20 cellular contexts compared by ENCODE assay signal in genomic region chr4:99208719-99209075, GRCh38. TPM values are rescaled to one million over a fixed set of nuclear protein-coding genes. Genes with fewer than 3 reads are reported as not detected.
DNase-seq lines count a peak whose midpoint lies in the region; ATAC-seq, FAIRE-seq and TF ChIP-seq lines count a peak whose summit lies in the region.
"Had no signal": no experiment of that assay in that cellular context is flagged by ENCODE, and none has a peak within 500 bp of the region (broad histone marks: within the 10 kb centered on the region; RNA-seq: fewer than 3 reads in every experiment).

No MANE protein-coding gene starts in this region.

- no peaks in the 10 kb centered on the region for H3K79me1 ChIP-seq in H1 (ENCODE audit: low read depth, low read length)

- no peak overlapping the region; the same call in 1 of the 2 replicates for H3K18ac ChIP-seq in H1 (ENCODE audit: extremely low read depth, low read length)

- H3K27ac Mint-ChIP-seq in nephron, result peak overlapping the region; percentile 89 to 95 (median 95)
- H3K27ac Mint-ChIP-seq: HFFc6 had no signal

- no peak for ATAC-seq in HG02981 (IDR thresholded peaks at IDR 0.05; ENCODE audit: unreplicated experiment)

- H2AFZ ChIP-seq in H1 (ENCODE audit: low read length), result no peak overlapping the region

- no peak overlapping the region for H2BK15ac ChIP-seq in H1 (ENCODE audit: low read length)

- H3K4ac ChIP-seq in H1 (replicated peaks; ENCODE audit: insufficient read length, low read depth, low read length), result no peak overlapping the region

- H3K14ac ChIP-seq in H1 (ENCODE audit: insufficient read length), result no peak overlapping the region

- H2BK120ac ChIP-seq in H1 (replicated peaks; ENCODE audit: low read depth, low read length), result no peak overlapping the region

- H3K27ac ChIP-seq in H1 (ENCODE audit: low read depth, low read length) (no peak overlapping the region), urinary bladder (ENCODE audit: low read depth) (peak overlapping the region; percentile 3)
- H3K27ac ChIP-seq: C4-2B had no signal

- peaks cover 8% of the 10 kb centered on the region for H3K36me3 Mint-ChIP-seq in nephron (ENCODE audit: low read depth)

- peaks cover 0 to 7% (median 4%) of the 10 kb centered on the region in 4 experiments; a peak in 2 of 7 replicates for H3K4me1 ChIP-seq in H1 (replicated peaks in 1 of 4; ENCODE audit: control insufficient read depth in 3 of 4, insufficient read depth in 4 of 4, low read length in 3 of 4)
- H3K4me1 ChIP-seq in urinary bladder (ENCODE audit: insufficient read depth), result no peaks in the 10 kb centered on the region

- peak; percentile 28 for FAIRE-seq in H1 (lab: Jason Lieb, UNC)
- FAIRE-seq: GM12892 had no signal

- H3K27me3 ChIP-seq in H1 (replicated peaks in 1 of 4; ENCODE audit: control insufficient read depth in 3 of 4, extremely low read depth in 1 of 4, insufficient read depth in 3 of 4, low read length in 3 of 4), result peaks cover 0 to 1% (median 0%) of the 10 kb centered on the region in 4 experiments; a peak in 1 of 7 replicates
- H3K27me3 ChIP-seq: MG63 had no signal

- H3K9me3 ChIP-seq in H1 (ENCODE audit: insufficient read depth in 2 of 2, low read depth in 1 of 2, low read length in 1 of 2), result no peaks in the 10 kb centered on the region
- H3K9me3 ChIP-seq: MG63 had no signal

- H4K91ac ChIP-seq in H1 (replicated peaks; ENCODE audit: insufficient read length, low read length), result no peak overlapping the region

- no peak for TF ChIP-seq RAD21 in H1 (IDR thresholded peaks at IDR 0.05 in 1 of 2, conservative IDR thresholded peaks at IDR 0.05 in 1 of 2; ENCODE audit: low read depth in 2 of 2, low read length in 2 of 2)

- no peak overlapping the region for H3K56ac ChIP-seq in H1 (replicated peaks; ENCODE audit: insufficient read length, low read depth, low read length)

- WGBS in H1 (ENCODE audit: extremely low coverage in 1 of 2, insufficient coverage in 1 of 2, insufficient read length in 1 of 2, insufficient replicate concordance in 2 of 2, low coverage in 1 of 2, low lambda C conversion rate in 2 of 2, missing lambda C conversion rate in 1 of 2), 2 experiments, result 97% methylated on average over 2 of the region's 2 CpGs; no CpG with 5 or more reads in 1 of the 2 experiments
- 75% methylated on average over 2 of the region's 2 CpGs for WGBS in urinary bladder

- no peak overlapping the region for H4K5ac ChIP-seq in H1 (ENCODE audit: insufficient read length, low read depth, low read length)

- H2BK20ac ChIP-seq in H1 (ENCODE audit: low read length), result no peak overlapping the region

- no peaks in the 10 kb centered on the region for H3K23me2 ChIP-seq in H1 (ENCODE audit: low read depth, low read length)

- H3K4me3 Mint-ChIP-seq in nephron, result no peak overlapping the region
- H3K4me3 Mint-ChIP-seq: HFFc6 had no signal

- no peaks in the 10 kb centered on the region for H3K36me3 ChIP-seq in H1 (ENCODE audit: control insufficient read depth in 2 of 4, insufficient read depth in 4 of 4, low read length in 3 of 4)
- H3K36me3 ChIP-seq in urinary bladder (ENCODE audit: insufficient read depth), result no peaks in the 10 kb centered on the region
- H3K36me3 ChIP-seq: MG63 had no signal

- DNase-seq in NCI-H69 (lab: John Stamatoyannopoulos, UW), result peak; percentile 0
- no peak for DNase-seq in H1 (ENCODE audit: low read depth in 1 of 2, low spot score in 2 of 2)
- DNase-seq in activated CD4-positive, alpha-beta T cell treated with anti-CD3 and anti-CD28 coated beads, Interleukin-2, amount 50 U/mL, for 48 hours, result no peak
- DNase-seq in GM10266 (ENCODE audit: extremely low spot score), result no peak
- no peak for DNase-seq in NCI-H345 treated with DMSO at 0.1 percent for 48 hours (lab: John Stamatoyannopoulos, UW; ENCODE audit: unreplicated experiment)
- DNase-seq: DMS 273 treated with DMSO at 0.1 percent for 48 hours, GDM1, GOT3, HFFc6, Karpas-422, MG63, NCI-H1092, NCI-H2081 treated with DMSO at 0.1 percent for 48 hours, NCI-H446, RPMI8226 had no signal

- H3K27me3 Mint-ChIP-seq in nephron (ENCODE audit: low read depth), result no peaks in the 10 kb centered on the region

- no peak overlapping the region for H4K8ac ChIP-seq in H1 (ENCODE audit: extremely low read depth, insufficient read depth, low read length)

- no peaks in the 10 kb centered on the region for H3K79me2 ChIP-seq in H1 (ENCODE audit: control insufficient read depth in 1 of 2, insufficient read depth in 2 of 2, low read length in 2 of 2)

- no peak overlapping the region for H3K23ac ChIP-seq in H1 (ENCODE audit: insufficient read length)

- H3K4me1 Mint-ChIP-seq in nephron, result peaks cover 32% of the 10 kb centered on the region

- TF ChIP-seq POLR2A in H1 (IDR thresholded peaks at IDR 0.05; ENCODE audit: control extremely low read depth in 1 of 2, low read depth in 2 of 2, low read length in 2 of 2), result no peak

- H3K4me2 ChIP-seq in H1 (ENCODE audit: insufficient read depth in 1 of 2, low read depth in 2 of 2, low read length in 2 of 2), result no peak overlapping the region

- no peak overlapping the region for H2BK5ac ChIP-seq in H1 (ENCODE audit: low read depth, low read length)

- POLR2A ChIA-PET in H1 (lab: Charles Lee; ENCODE audit: partially characterized antibody), result interaction anchor here (0.6 kb wide), 1 partner anchor 138 kb away, joined by 3 read pairs; no protein-coding TSS in a partner anchor

- no peak overlapping the region for H2AK5ac ChIP-seq in H1 (ENCODE audit: low read depth, low read length)

- H2BK12ac ChIP-seq in H1 (ENCODE audit: low read depth, low read length), result no peak overlapping the region

- no peaks in the 10 kb centered on the region for H3K9me3 Mint-ChIP-seq in nephron
- H3K9me3 Mint-ChIP-seq: HFFc6 had no signal

- TF ChIP-seq CTCF in H1 (IDR thresholded peaks at IDR 0.05; ENCODE audit: control extremely low read depth in 1 of 3, insufficient read depth in 1 of 3, low read depth in 1 of 3, low read length in 3 of 3) (no peak), nephron (IDR thresholded peaks at IDR 0.05; ENCODE audit: unreplicated experiment in 3 of 3) (no peak), GM10266 (IDR thresholded peaks at IDR 0.05; ENCODE audit: control insufficient read depth, insufficient read depth, low read depth, missing control alignments) (no peak)

- H3K9ac ChIP-seq in H1 (replicated peaks in 1 of 4; ENCODE audit: extremely low read depth in 1 of 4, low read depth in 3 of 4, low read length in 3 of 4), result peak overlapping the region in 1 of 4 experiments; percentile 13; a peak in 1 of 7 replicates

- CTCF ChIA-PET in H1 (lab: Charles Lee; ENCODE audit: partially characterized antibody), result no interaction called here

- TF ChIP-seq EP300 in H1 (IDR thresholded peaks at IDR 0.05; ENCODE audit: borderline replicate concordance in 1 of 2, low read depth in 2 of 2, low read length in 2 of 2), result no peak

- H4K20me1 ChIP-seq in H1 (replicated peaks in 1 of 2; ENCODE audit: control insufficient read depth in 1 of 2, insufficient read depth in 2 of 2, low read length in 2 of 2), result no peaks in the 10 kb centered on the region

- H3K4me3 ChIP-seq in H1 (ENCODE audit: extremely low read depth in 1 of 4, insufficient read depth in 2 of 4, low read depth in 3 of 4, low read length in 4 of 4) (no peak overlapping the region), urinary bladder (ENCODE audit: low read depth, low read length) (no peak overlapping the region)
- H3K4me3 ChIP-seq: MG63 had no signal

TF ChIP-seq in H1, 55 proteins besides CTCF, POLR2A, EP300 and RAD21 (continues in another document):
- TF ChIP-seq SP1 (IDR thresholded peaks at IDR 0.05; ENCODE audit: low read depth, low read length), result no peak
- TF ChIP-seq KDM5A (IDR thresholded peaks at IDR 0.05; ENCODE audit: low read length), result no peak
- TF ChIP-seq CBX5 (IDR thresholded peaks at IDR 0.05; ENCODE audit: low read depth, low read length), result no peak
- TF ChIP-seq BACH1 (IDR thresholded peaks at IDR 0.05; ENCODE audit: low read length), result no peak
- TF ChIP-seq USF2 (IDR thresholded peaks at IDR 0.05; ENCODE audit: low read length), result no peak

RNA-seq across cellular contexts. Expression of gene ADH6, which starts 10.3 kb away (rescaled TPM):
- total RNA-seq in H1 (2021; fragmentation: NEBNext Ultra II Directional; extraction: Animal tissue kit (Norgen Biotek cat#: 25700)), result not detected in 2 replicates
- polyA plus RNA-seq in H1 (2011; rRNA removed) (0.06 TPM in 1 of 2 replicates, not detected in the other), urinary bladder (0.28 TPM)
- polyA plus RNA-seq in H1 (2011; cell fraction: cytosol; rRNA removed), result 0.21 TPM
- 0.03 TPM for polyA plus RNA-seq in H1 (2011; cell fraction: nucleus; rRNA removed)
- polyA plus RNA-seq in H1 (2012, experiment 1 of 2), result 0.18 to 0.72 TPM (median 0.42 TPM) in 3 of 4 replicates, not detected in the other
- 0.05 TPM for polyA plus RNA-seq in H1 (2012, experiment 2 of 2)
- polyA plus RNA-seq in H1 (2013, experiment 1 of 2), result 0.08 TPM
- 0.13 TPM for polyA plus RNA-seq in H1 (2013, experiment 2 of 2)
- polyA minus RNA-seq in H1 (2011; rRNA and poly(A)+ RNA removed), result not detected in 2 replicates
- polyA minus RNA-seq in H1 (2011; cell fraction: cytosol; rRNA and poly(A)+ RNA removed), result not detected
- not detected for polyA minus RNA-seq in H1 (2011; cell fraction: nucleus; rRNA and poly(A)+ RNA removed)
- 0.05 TPM for total RNA-seq in urinary bladder
- total RNA-seq: HFFc6 had no signal
